ENCODE assay signal across 15 cellular contexts in the genomic region with DNA sequence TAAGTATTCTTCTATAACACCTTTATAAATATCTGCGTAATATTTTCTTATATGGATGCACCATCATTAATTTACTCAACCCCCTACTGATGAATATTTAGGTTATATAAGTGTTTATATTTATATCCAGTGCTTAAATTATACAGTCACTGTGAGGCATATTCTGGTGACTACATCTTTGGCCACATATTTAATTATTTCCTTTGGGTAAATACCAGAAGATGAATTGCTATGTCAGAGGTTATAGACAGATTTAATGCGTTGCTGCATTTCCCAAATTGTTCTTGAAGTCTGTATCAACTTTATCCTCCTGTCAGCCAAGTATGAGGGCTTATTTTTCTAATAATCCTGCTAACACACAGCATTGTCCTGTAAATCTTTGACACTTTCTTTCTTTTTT. TPM values are rescaled to one million over a fixed set of nuclear protein-coding genes. Genes with fewer than 3 reads are reported as not detected.
DNase-seq lines count a peak whose midpoint lies in the region; ATAC-seq and TF ChIP-seq lines count a peak whose summit lies in the region.
"Had no signal": no experiment of that assay in that cellular context is flagged by ENCODE, and none has a peak within 500 bp of the region (broad histone marks: within the 10 kb centered on the region; RNA-seq: fewer than 3 reads in every experiment).

No MANE protein-coding gene starts in this region.

- H3K4me3 Mint-ChIP-seq in endothelial cell (ENCODE audit: unreplicated experiment) (peak overlapping the region; percentile 37), CD14-positive monocyte (no peak overlapping the region)
- H3K4me3 Mint-ChIP-seq: CD4-positive, CD25-positive, alpha-beta regulatory T cell had no signal

- H3K36me3 Mint-ChIP-seq in endothelial cell (ENCODE audit: low read depth, unreplicated experiment) (peaks cover 76% of the 10 kb centered on the region), CD14-positive monocyte (peaks cover 42 to 71% of the 10 kb centered on the region in 2 donors)
- H3K36me3 Mint-ChIP-seq: CD4-positive, CD25-positive, alpha-beta regulatory T cell had no signal

- H3K36me3 ChIP-seq in SJCRH30 (peaks cover 8% of the 10 kb centered on the region), psoas muscle (ENCODE audit: insufficient read depth in 1 of 2, low read depth in 1 of 2) (peaks cover 0 to 10% of the 10 kb centered on the region in 2 donors)
- H3K36me3 ChIP-seq: BLaER1, HAP-1 had no signal

- H3K27ac ChIP-seq in SJCRH30, result peak overlapping the region; percentile 54
- peak overlapping the region; percentile 90 for H3K27ac ChIP-seq in psoas muscle
- H3K27ac ChIP-seq: 22Rv1, BLaER1, HL-60 had no signal

- intact Hi-C loops in psoas muscle (cut with DNase I), result no loop called here
- intact Hi-C loops in CD14-positive monocyte (cut with micrococcal nuclease), result no loop called here

- no peak for ATAC-seq in psoas muscle
- ATAC-seq in HG02588 (IDR thresholded peaks at IDR 0.05; ENCODE audit: unreplicated experiment), result no peak

- H3K27me3 ChIP-seq in SJCRH30, result no peaks in the 10 kb centered on the region
- no peaks in the 10 kb centered on the region for H3K27me3 ChIP-seq in psoas muscle (ENCODE audit: insufficient read depth in 3 of 3, low read length in 2 of 3)

- TF ChIP-seq CTCF in endothelial cell (IDR thresholded peaks at IDR 0.05; ENCODE audit: unreplicated experiment) (no peak), psoas muscle (IDR thresholded peaks at IDR 0.05) (no peak), CD14-positive monocyte (IDR thresholded peaks at IDR 0.05) (no peak)

- H3K4me1 Mint-ChIP-seq in endothelial cell (ENCODE audit: unreplicated experiment) (peaks cover 70% of the 10 kb centered on the region), CD14-positive monocyte (peaks cover 78% of the 10 kb centered on the region)

- WGBS in psoas muscle, 3 donors, result 42 to 63% (median 59%) methylated on average over 2 of the region's 2 CpGs

- DNase-seq in A172 (ENCODE audit: low spot score), result peak; percentile 41
- no peak for DNase-seq in SJCRH30
- no peak for DNase-seq in endothelial cell (ENCODE audit: low spot score)
- no peak for DNase-seq in psoas muscle
- DNase-seq in midbrain (lab: John Stamatoyannopoulos, UW), result no peak
- DNase-seq in kidney glomerular epithelial cell (lab: John Stamatoyannopoulos, UW), result no peak
- no peak for DNase-seq in CD14-positive monocyte (ENCODE audit: low spot score)
- DNase-seq: AML-193; CD4-positive, CD25-positive, alpha-beta regulatory T cell; DMS53 had no signal

- H3K9me3 Mint-ChIP-seq in endothelial cell (ENCODE audit: unreplicated experiment) (no peaks in the 10 kb centered on the region), CD14-positive monocyte (peaks cover 0 to 5% (median 2%) of the 10 kb centered on the region in 7 donors)
- H3K9me3 Mint-ChIP-seq: CD4-positive, CD25-positive, alpha-beta regulatory T cell had no signal

- H3K27me3 Mint-ChIP-seq in endothelial cell (ENCODE audit: unreplicated experiment) (peaks cover 11% of the 10 kb centered on the region), CD14-positive monocyte (ENCODE audit: low read depth in 3 of 3) (peaks cover 15 to 19% (median 18%) of the 10 kb centered on the region in 3 donors)

- H3K4me1 ChIP-seq in SJCRH30 (peaks cover 52% of the 10 kb centered on the region), psoas muscle (peaks cover 84% of the 10 kb centered on the region)
- H3K4me1 ChIP-seq: HAP-1 had no signal

- no peak overlapping the region for H3K4me3 ChIP-seq in SJCRH30
- no peak overlapping the region for H3K4me3 ChIP-seq in psoas muscle
- H3K4me3 ChIP-seq: BLaER1, HAP-1 had no signal

- no peaks in the 10 kb centered on the region for H3K9me3 ChIP-seq in SJCRH30 (replicated peaks)
- H3K9me3 ChIP-seq in psoas muscle, result no peaks in the 10 kb centered on the region
- H3K9me3 ChIP-seq: BLaER1, HAP-1 had no signal

- H3K27ac Mint-ChIP-seq in endothelial cell (ENCODE audit: unreplicated experiment), result no peak overlapping the region
- peak overlapping the region in 1 of 7 donors; percentile 67 for H3K27ac Mint-ChIP-seq in CD14-positive monocyte
- H3K27ac Mint-ChIP-seq: CD4-positive, CD25-positive, alpha-beta regulatory T cell had no signal

RNA-seq across cellular contexts. Expression of a gene that starts 18.7 kb away (rescaled TPM):
- 10.6 and 13.6 TPM in 2 replicates for total RNA-seq in A172 (2014; rRNA removed; shearing (Covaris generic))
- 13.9 and 15.2 TPM in 2 replicates for total RNA-seq in SJCRH30 (2014; rRNA removed; shearing (Covaris generic))
- total RNA-seq in endothelial cell (ENCODE audit: unreplicated experiment), result 566 TPM
- total RNA-seq in psoas muscle, result 100 to 1,000 TPM; 109 to 208 (median 118) TPM
- 10 to 100 TPM; 38.3 to 67.1 (median 55.8) TPM for polyA plus RNA-seq in psoas muscle
- polyA plus RNA-seq in CD14-positive monocyte, result 10 to 100 TPM; 16.1 to 31.2 TPM
